In the genomic region with DNA sequence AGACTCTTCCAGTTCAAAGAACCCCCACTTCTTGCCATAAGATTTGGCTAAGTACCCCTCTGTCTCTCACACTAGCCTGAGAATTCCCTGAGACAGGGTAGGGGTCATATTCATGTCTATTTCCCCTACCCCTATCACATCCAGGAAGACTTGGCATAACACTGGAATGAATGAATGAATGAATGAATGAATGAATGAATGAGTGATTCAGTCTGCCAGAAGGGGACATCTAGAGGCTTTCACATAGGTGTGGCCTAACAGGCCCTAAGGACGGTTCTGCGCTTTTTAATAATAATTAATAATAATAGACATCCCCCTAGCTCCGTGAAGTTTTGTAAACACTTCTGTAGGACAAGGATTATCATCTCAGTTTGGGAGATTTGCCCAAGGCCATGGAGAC, we compare ENCODE assay signal across 29 cellular contexts.
"Had no signal": no experiment of that assay in that cellular context is flagged by ENCODE, and none has a peak within 500 bp of the region (broad histone marks: within the 10 kb centered on the region; RNA-seq: fewer than 3 reads in every experiment).

No MANE protein-coding gene starts in this region.

- H3K4me3 ChIP-seq: ovary, psoas muscle, right lobe of liver, sigmoid colon, spleen, suprapubic skin, testis, tibial artery, transverse colon, upper lobe of right lung, uterus had no signal

- H3K9me3 ChIP-seq: ovary, psoas muscle, right lobe of liver, sigmoid colon, spleen, suprapubic skin, testis, tibial artery, transverse colon, upper lobe of right lung, uterus had no signal

- H3K27ac ChIP-seq: ovary, parathyroid adenoma, psoas muscle, right lobe of liver, sigmoid colon, spleen, suprapubic skin, testis, tibial artery, transverse colon, upper lobe of right lung, uterus had no signal

- H2AFZ ChIP-seq: parathyroid adenoma had no signal

- H3K36me3 ChIP-seq: ovary, right lobe of liver, sigmoid colon, spleen, suprapubic skin, tibial artery, transverse colon, upper lobe of right lung, uterus had no signal

- H3K9ac ChIP-seq: parathyroid adenoma had no signal

- H3K27me3 ChIP-seq: ovary, right lobe of liver, sigmoid colon, testis, tibial artery, uterus had no signal

- H3K79me2 ChIP-seq: parathyroid adenoma had no signal

- DNase-seq: naive thymus-derived CD8-positive, alpha-beta T cell; nephron progenitor cell; occipital lobe; ovary; posterior cingulate gyrus; psoas muscle; right cardiac atrium; right lobe of liver; sigmoid colon; small intestine; spleen; stimulated activated CD4-positive, alpha-beta T cell treated with anti-CD3 and anti-CD28 coated beads, Interleukin-12 subunit alpha, Interleukin-12 subunit beta, amount 100 ng/mL, for 4 hours; stimulated activated CD4-positive, alpha-beta T cell treated with anti-CD3 and anti-CD28 coated beads, Interleukin-1b, Interleukin-23, amount 100 ng/mL, for 48 hours; stimulated activated CD4-positive, alpha-beta T cell treated with anti-CD3 and anti-CD28 coated beads, Interleukin-4, amount 100 ng/mL, for 1 hour; stimulated activated CD4-positive, alpha-beta T cell treated with anti-CD3 and anti-CD28 coated beads, Interleukin-4, amount 100 ng/mL, for 4 hours; stimulated activated CD8-positive, alpha-beta memory T cell treated with anti-CD3 and anti-CD28 coated beads, Interleukin-4, amount 100 ng/mL, for 48 hours; stimulated activated naive CD4-positive, alpha-beta T cell; stimulated activated naive CD8-positive, alpha-beta T cell treated with anti-CD3 and anti-CD28 coated beads, Interleukin-15, amount 100 ng/mL, for 72 hours; stimulated activated naive CD8-positive, alpha-beta T cell treated with anti-CD3 and anti-CD28 coated beads, Interleukin-15, Interleukin-2, amounts not matched to agents 100 U/mL and 50 U/mL, for 24 hours; substantia nigra; testis; tibial artery; transverse colon; upper lobe of right lung; uterus had no signal

- H3K4me1 ChIP-seq: parathyroid adenoma, right lobe of liver, suprapubic skin, transverse colon, upper lobe of right lung had no signal

- FAIRE-seq: small intestine had no signal

- ATAC-seq: naive thymus-derived CD8-positive, alpha-beta T cell; natural killer cell treated with Interleukin-12 subunit alpha and Interleukin-12 subunit beta and Interleukin-15 and Interleukin-18, amount 100 ng/mL, for 72 hours; psoas muscle; right cardiac atrium; right lobe of liver; stimulated activated memory B cell treated with anti-CD40 and anti-IgM and Interleukin-4, amounts not matched to agents 10 μg/mL and 1 μg/mL and 100 μg/mL, for 72 hours; stimulated activated naive CD8-positive, alpha-beta T cell treated with anti-CD3 and anti-CD28 coated beads, Interleukin-15, amount 100 ng/mL, for 72 hours; stimulated activated naive CD8-positive, alpha-beta T cell treated with anti-CD3 and anti-CD28 coated beads, Interleukin-15, Interleukin-2, amounts not matched to agents 100 U/mL and 50 U/mL, for 24 hours; upper lobe of right lung had no signal
